In the genomic region with DNA sequence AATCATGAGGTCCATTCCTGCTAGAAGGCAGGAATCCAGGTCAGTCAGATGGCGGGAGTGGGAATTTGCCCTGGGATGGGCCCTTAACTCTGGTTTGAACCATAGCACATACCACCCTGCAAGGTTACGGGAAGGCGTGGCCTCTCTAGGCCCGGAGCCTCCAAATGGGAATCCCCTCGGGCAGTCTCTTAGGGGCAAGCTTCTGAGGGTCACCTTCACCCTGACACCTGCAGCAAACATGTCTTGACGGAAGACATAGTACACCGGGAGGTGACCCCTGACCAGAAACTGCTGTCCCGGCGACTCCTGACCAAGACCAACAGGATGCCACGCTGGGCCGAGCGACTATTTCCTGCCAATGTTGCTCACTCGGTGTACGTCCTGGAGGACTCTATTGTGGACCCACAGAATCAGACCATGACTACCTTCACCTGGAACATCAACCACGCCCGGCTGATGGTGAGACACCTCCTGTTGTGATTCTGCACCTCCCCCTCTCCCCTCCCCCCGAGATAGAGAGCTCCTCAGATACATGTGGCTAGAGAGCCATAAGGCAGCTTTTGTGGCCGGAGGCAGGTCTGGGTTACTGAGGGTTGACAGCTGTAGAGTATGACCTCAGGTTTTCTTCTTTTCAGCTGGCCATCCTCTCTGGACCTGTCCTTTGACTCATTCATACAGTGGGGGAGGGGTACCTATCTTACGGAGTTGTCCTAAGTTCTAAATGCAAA, we compare ENCODE assay signal across 6 cellular contexts. TPM values are rescaled to one million over a fixed set of nuclear protein-coding genes. Genes with fewer than 3 reads are reported as not detected.
DNase-seq lines count a peak whose midpoint lies in the region; ATAC-seq and TF ChIP-seq lines count a peak whose summit lies in the region.

No MANE protein-coding gene starts in this region.

- CTCF ChIA-PET in CD8-positive, alpha-beta memory T cell (lab: Charles Lee): interaction anchor here (0.8 to 2.0 kb wide), 3 partner anchors 12 to 190 kb away, joined by 3 to 8 read pairs (median 5); no protein-coding TSS in a partner anchor

- POLR2A ChIA-PET in CD8-positive, alpha-beta memory T cell (lab: Charles Lee): interaction anchor here (0.6 to 1.5 kb wide), 5 partner anchors 8 to 816 kb away, joined by 3 to 6 read pairs (median 3); no protein-coding TSS in a partner anchor

- TF ChIP-seq CTCF in Peyer's patch (IDR thresholded peaks at IDR 0.05) (no peak), glutamatergic neuron (IDR thresholded peaks at IDR 0.05; ENCODE audit: partially characterized antibody, unreplicated experiment) (no peak), uterus (IDR thresholded peaks at IDR 0.05) (no peak)

- peak overlapping the region; percentile 91 for H3K27ac ChIP-seq in CD8-positive, alpha-beta memory T cell (ENCODE audit: low read depth, low read length)
- peak overlapping the region; percentile 85 to 92 (median 90) for H3K27ac ChIP-seq in Peyer's patch
- H3K27ac ChIP-seq in uterus: peak overlapping the region; percentile 66 to 79

- peaks cover 50% of the 10 kb centered on the region for H3K4me1 ChIP-seq in CD8-positive, alpha-beta memory T cell (ENCODE audit: insufficient read depth, low read length)
- peaks cover 3 to 53% (median 33%) of the 10 kb centered on the region in 4 donors for H3K4me1 ChIP-seq in Peyer's patch
- peaks cover 0 to 12% of the 10 kb centered on the region in 2 donors for H3K4me1 ChIP-seq in uterus

- H3K4me3 ChIP-seq in CD8-positive, alpha-beta memory T cell (ENCODE audit: low read length): peak overlapping the region; percentile 99
- H3K4me3 ChIP-seq in Peyer's patch: peak overlapping the region; percentile 76 to 96 (median 84)
- peak overlapping the region; percentile 67 to 85 for H3K4me3 ChIP-seq in uterus

- H3K4me3 Mint-ChIP-seq in CD8-positive, alpha-beta memory T cell: peak overlapping the region; percentile 93 to 98 (median 96)
- peak overlapping the region; percentile 97 for H3K4me3 Mint-ChIP-seq in glutamatergic neuron (ENCODE audit: unreplicated experiment)

- no peaks in the 10 kb centered on the region for H3K9me3 Mint-ChIP-seq in CD8-positive, alpha-beta memory T cell
- H3K9me3 Mint-ChIP-seq in glutamatergic neuron (ENCODE audit: unreplicated experiment): peaks cover 9% of the 10 kb centered on the region

- peaks cover 6 to 39% (median 8%) of the 10 kb centered on the region in 3 donors for H3K36me3 Mint-ChIP-seq in CD8-positive, alpha-beta memory T cell
- H3K36me3 Mint-ChIP-seq in glutamatergic neuron (ENCODE audit: unreplicated experiment): no peaks in the 10 kb centered on the region

- H3K9me3 ChIP-seq in CD8-positive, alpha-beta memory T cell (ENCODE audit: low read length): no peaks in the 10 kb centered on the region
- H3K9me3 ChIP-seq in Peyer's patch (no peaks in the 10 kb centered on the region), uterus (no peaks in the 10 kb centered on the region)

- H3K4me1 Mint-ChIP-seq in CD8-positive, alpha-beta memory T cell: peaks cover 63 to 81% (median 73%) of the 10 kb centered on the region in 3 donors
- peaks cover 20% of the 10 kb centered on the region for H3K4me1 Mint-ChIP-seq in glutamatergic neuron (ENCODE audit: low read depth, unreplicated experiment)

- ATAC-seq in HG02852 (IDR thresholded peaks at IDR 0.05; ENCODE audit: unreplicated experiment): no peak

- H3K36me3 ChIP-seq in CD8-positive, alpha-beta memory T cell (ENCODE audit: insufficient read depth, low read length): peaks cover 19% of the 10 kb centered on the region
- H3K36me3 ChIP-seq in Peyer's patch: peaks cover 0 to 25% (median 0%) of the 10 kb centered on the region in 3 donors
- H3K36me3 ChIP-seq in uterus: no peaks in the 10 kb centered on the region

- TF ChIP-seq POLR2A in Peyer's patch (IDR thresholded peaks at IDR 0.05) (no peak), uterus (IDR thresholded peaks at IDR 0.05) (no peak)

- peak overlapping the region; percentile 92 to 99 (median 95) for H3K27ac Mint-ChIP-seq in CD8-positive, alpha-beta memory T cell
- peak overlapping the region; percentile 90 for H3K27ac Mint-ChIP-seq in glutamatergic neuron (ENCODE audit: unreplicated experiment)

- no peaks in the 10 kb centered on the region for H3K27me3 ChIP-seq in CD8-positive, alpha-beta memory T cell (ENCODE audit: insufficient read depth, low read length, poor library complexity, severe bottlenecking)
- no peaks in the 10 kb centered on the region for H3K27me3 ChIP-seq in Peyer's patch
- no peaks in the 10 kb centered on the region for H3K27me3 ChIP-seq in uterus

- DNase-seq in CD8-positive, alpha-beta memory T cell: peak in 2 of 5 donors; percentile 31 to 52
- DNase-seq in Peyer's patch (peak in 2 of 3 donors; percentile 85 to 89), glutamatergic neuron (no peak), uterus (no peak)
- no peak for DNase-seq in stimulated activated CD4-positive, alpha-beta T cell treated with anti-CD3 and anti-CD28 coated beads, Interleukin-4, amount 100 ng/mL, for 24 hours

- intact Hi-C loops in uterus (cut with DNase I; ENCODE audit: low total_unique reads): loop anchor here (10.0 kb wide), 1 partner anchor 190 kb away; no protein-coding TSS in a partner anchor

- H3K27me3 Mint-ChIP-seq in CD8-positive, alpha-beta memory T cell: peaks cover 0 to 3% of the 10 kb centered on the region in 2 donors
- H3K27me3 Mint-ChIP-seq in glutamatergic neuron (ENCODE audit: unreplicated experiment): peaks cover 24% of the 10 kb centered on the region

RNA-seq across cellular contexts. Expression of gene PRELID1, which starts 1.0 kb away (rescaled TPM):
- 100 to 1,000 TPM; 342 to 344 TPM for total RNA-seq in CD8-positive, alpha-beta memory T cell
- 235 TPM for polyA plus RNA-seq in CD8-positive, alpha-beta memory T cell
- total RNA-seq in Peyer's patch (100 to 1,000 TPM in 3 of 4 donors, 10 to 100 TPM in 1; 55.3 to 215 (median 132) TPM), glutamatergic neuron (ENCODE audit: unreplicated experiment) (88.2 TPM), uterus (10 to 100 TPM; 25.4 to 73.1 (median 49.0) TPM)

RNA-seq across cellular contexts. Expression of gene RAB24, which starts 1.0 kb away (rescaled TPM):
- total RNA-seq in CD8-positive, alpha-beta memory T cell: 10 to 100 TPM; 26.1 to 28.3 TPM
- polyA plus RNA-seq in CD8-positive, alpha-beta memory T cell: 22.9 TPM
- total RNA-seq in Peyer's patch (10 to 100 TPM; 37.0 to 58.6 (median 46.3) TPM), glutamatergic neuron (ENCODE audit: unreplicated experiment) (13.5 TPM), uterus (10 to 100 TPM in 3 of 4 donors, 1 to 10 TPM in 1; 8.2 to 62.0 (median 19.3) TPM)

RNA-seq across cellular contexts. Expression of gene MXD3, which starts 7.1 kb away (rescaled TPM):
- total RNA-seq in CD8-positive, alpha-beta memory T cell: 10 to 100 TPM; 10.2 to 13.4 TPM
- polyA plus RNA-seq in CD8-positive, alpha-beta memory T cell: 0.79 TPM
- 10 to 100 TPM in 3 of 4 donors, 1 to 10 TPM in 1; 6.8 to 25.8 (median 18.5) TPM for total RNA-seq in Peyer's patch
- 17.3 TPM for total RNA-seq in glutamatergic neuron (ENCODE audit: unreplicated experiment)
- 10 to 100 TPM in 1 of 4 donors, 1 to 10 TPM in 2, under 1 TPM in 1; 0.51 to 29.0 (median 6.8) TPM for total RNA-seq in uterus

RNA-seq across cellular contexts. Expression of gene LMAN2, which starts 46.9 kb away (rescaled TPM):
- 100 to 1,000 TPM; 112 to 126 TPM for total RNA-seq in CD8-positive, alpha-beta memory T cell
- 276 TPM for polyA plus RNA-seq in CD8-positive, alpha-beta memory T cell
- total RNA-seq in Peyer's patch (100 to 1,000 TPM; 193 to 321 (median 268) TPM), glutamatergic neuron (ENCODE audit: unreplicated experiment) (75.6 TPM), uterus (100 to 1,000 TPM in 3 of 4 donors, 10 to 100 TPM in 1; 83.2 to 210 (median 170) TPM)

RNA-seq across cellular contexts. Expression of gene RGS14, which starts 53.2 kb away (rescaled TPM):
- total RNA-seq in CD8-positive, alpha-beta memory T cell: 10 to 100 TPM; 60.5 to 61.9 TPM
- 83.5 TPM for polyA plus RNA-seq in CD8-positive, alpha-beta memory T cell
- 10 to 100 TPM; 19.4 to 41.0 (median 23.3) TPM for total RNA-seq in Peyer's patch
- 15.9 TPM for total RNA-seq in glutamatergic neuron (ENCODE audit: unreplicated experiment)
- total RNA-seq in uterus: 10 to 100 TPM in 3 of 4 donors, 1 to 10 TPM in 1; 1.5 to 25.6 (median 13.6) TPM

Comparison
In these comparisons a context has a peak if more than half of its experiments do, and no peak if none do; other contexts are left out.
1. DNase-seq: peak in Peyer's patch (2 of 3); none in glutamatergic neuron (single experiment), uterus (0 of 2) and stimulated activated CD4-positive, alpha-beta T cell treated with anti-CD3 and anti-CD28 coated beads, Interleukin-4, amount 100 ng/mL, for 24 hours (single experiment).
2. Peak in every context shown above with its lines, with median percentiles within 50 percentile points of each other: H3K27ac ChIP-seq and H3K4me3 ChIP-seq.